Comparison of ENCODE assay signal across 8 cellular contexts in genomic region chr2:119759451-119760236, GRCh38. TPM values are rescaled to one million over a fixed set of nuclear protein-coding genes. Genes with fewer than 3 reads are reported as not detected.
DNase-seq lines count a peak whose midpoint lies in the region; ATAC-seq lines count a peak whose summit lies in the region.

PTPN4 (plus strand) TSS chr2:119759922; CDS start chr2:119809854, 49,932 bp downstream.

- peaks cover 53 to 61% of the 10 kb centered on the region in 2 donors for H3K4me1 Mint-ChIP-seq in immature natural killer cell

- peak within 1 kb of the TSS; percentile 84 to 96 (median 94) for H3K4me3 Mint-ChIP-seq in immature natural killer cell

- DNase-seq in AG08396 (ENCODE audit: low spot score) (peak; percentile 97), NCI-H345 treated with DMSO at 0.1 percent for 48 hours (lab: John Stamatoyannopoulos, UW; ENCODE audit: unreplicated experiment) (peak; percentile 94), immature natural killer cell (peak; percentile 94 to 97 (median 96)), smooth muscle cell of the brain vasculature (ENCODE audit: low read depth, low spot score) (peak; percentile 91)
- peak; percentile 71 to 93 (median 86) for DNase-seq in activated CD4-positive, CD25-positive, alpha-beta regulatory T cell (lab: John Stamatoyannopoulos, UW)
- peak; percentile 97 for DNase-seq in central memory CD4-positive, alpha-beta T cell

- peaks cover 3 to 6% (median 6%) of the 10 kb centered on the region in 3 donors for H3K27me3 Mint-ChIP-seq in immature natural killer cell (ENCODE audit: low read depth in 3 of 3)

- peak within 1 kb of the TSS; percentile 77 to 94 (median 90) for H3K27ac Mint-ChIP-seq in immature natural killer cell

- peak; percentile 96 for ATAC-seq in GM19023 (IDR thresholded peaks at IDR 0.05; ENCODE audit: unreplicated experiment)
- ATAC-seq in HG03280 (IDR thresholded peaks at IDR 0.05; ENCODE audit: unreplicated experiment) = peak; percentile 96

- H3K36me3 Mint-ChIP-seq in immature natural killer cell = no peaks in the 10 kb centered on the region

- H3K9me3 Mint-ChIP-seq in immature natural killer cell = no peaks in the 10 kb centered on the region

RNA-seq across cellular contexts. Expression of gene PTPN4, which starts in this region (rescaled TPM):
- 100 to 1,000 TPM; 172 to 335 (median 206) TPM for polyA plus RNA-seq in immature natural killer cell

Comparison
In these comparisons a context has a peak if more than half of its experiments do, and no peak if none do; other contexts are left out.
1. Peak in every context shown above with its lines: DNase-seq and ATAC-seq.